Comparison of ENCODE assay signal across 1 cellular context in the genomic region with DNA sequence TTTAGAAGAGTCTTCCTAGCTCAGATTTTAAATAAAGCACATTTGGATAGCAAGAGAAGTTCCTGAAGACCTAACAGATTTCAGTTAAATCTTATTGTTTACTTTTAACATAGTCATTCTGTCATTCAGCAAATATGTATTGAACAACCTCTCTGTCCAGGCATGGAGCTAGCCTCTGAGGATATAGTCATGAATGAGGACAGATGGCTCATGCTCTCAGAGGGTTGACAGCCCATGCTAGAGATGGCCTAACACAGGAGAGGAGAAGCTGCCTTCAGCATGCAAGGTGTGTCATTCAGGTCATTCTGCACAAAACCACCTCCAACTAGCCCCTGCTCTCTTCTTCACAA.
TF ChIP-seq lines count a peak whose summit lies in the region.

No MANE protein-coding gene starts in this region.

TF ChIP-seq in SK-N-SH treated with all-trans-retinoic acid at 6 μM for 48 hours, 23 proteins besides CTCF, POLR2A, EP300 and RAD21 (continued from another document):
- TF ChIP-seq, protein P1, sequence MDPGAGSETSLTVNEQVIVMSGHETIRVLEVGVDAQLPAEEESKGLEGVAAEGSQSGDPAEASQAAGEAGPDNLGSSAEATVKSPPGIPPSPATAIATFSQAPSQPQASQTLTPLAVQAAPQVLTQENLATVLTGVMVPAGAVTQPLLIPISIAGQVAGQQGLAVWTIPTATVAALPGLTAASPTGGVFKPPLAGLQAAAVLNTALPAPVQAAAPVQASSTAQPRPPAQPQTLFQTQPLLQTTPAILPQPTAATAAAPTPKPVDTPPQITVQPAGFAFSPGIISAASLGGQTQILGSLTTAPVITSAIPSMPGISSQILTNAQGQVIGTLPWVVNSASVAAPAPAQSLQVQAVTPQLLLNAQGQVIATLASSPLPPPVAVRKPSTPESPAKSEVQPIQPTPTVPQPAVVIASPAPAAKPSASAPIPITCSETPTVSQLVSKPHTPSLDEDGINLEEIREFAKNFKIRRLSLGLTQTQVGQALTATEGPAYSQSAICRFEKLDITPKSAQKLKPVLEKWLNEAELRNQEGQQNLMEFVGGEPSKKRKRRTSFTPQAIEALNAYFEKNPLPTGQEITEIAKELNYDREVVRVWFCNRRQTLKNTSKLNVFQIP (CRISPR knock-in tag; IDR thresholded peaks at IDR 0.05; ENCODE audit: borderline replicate concordance, low read depth) = no peak
- TF ChIP-seq, protein P2, sequence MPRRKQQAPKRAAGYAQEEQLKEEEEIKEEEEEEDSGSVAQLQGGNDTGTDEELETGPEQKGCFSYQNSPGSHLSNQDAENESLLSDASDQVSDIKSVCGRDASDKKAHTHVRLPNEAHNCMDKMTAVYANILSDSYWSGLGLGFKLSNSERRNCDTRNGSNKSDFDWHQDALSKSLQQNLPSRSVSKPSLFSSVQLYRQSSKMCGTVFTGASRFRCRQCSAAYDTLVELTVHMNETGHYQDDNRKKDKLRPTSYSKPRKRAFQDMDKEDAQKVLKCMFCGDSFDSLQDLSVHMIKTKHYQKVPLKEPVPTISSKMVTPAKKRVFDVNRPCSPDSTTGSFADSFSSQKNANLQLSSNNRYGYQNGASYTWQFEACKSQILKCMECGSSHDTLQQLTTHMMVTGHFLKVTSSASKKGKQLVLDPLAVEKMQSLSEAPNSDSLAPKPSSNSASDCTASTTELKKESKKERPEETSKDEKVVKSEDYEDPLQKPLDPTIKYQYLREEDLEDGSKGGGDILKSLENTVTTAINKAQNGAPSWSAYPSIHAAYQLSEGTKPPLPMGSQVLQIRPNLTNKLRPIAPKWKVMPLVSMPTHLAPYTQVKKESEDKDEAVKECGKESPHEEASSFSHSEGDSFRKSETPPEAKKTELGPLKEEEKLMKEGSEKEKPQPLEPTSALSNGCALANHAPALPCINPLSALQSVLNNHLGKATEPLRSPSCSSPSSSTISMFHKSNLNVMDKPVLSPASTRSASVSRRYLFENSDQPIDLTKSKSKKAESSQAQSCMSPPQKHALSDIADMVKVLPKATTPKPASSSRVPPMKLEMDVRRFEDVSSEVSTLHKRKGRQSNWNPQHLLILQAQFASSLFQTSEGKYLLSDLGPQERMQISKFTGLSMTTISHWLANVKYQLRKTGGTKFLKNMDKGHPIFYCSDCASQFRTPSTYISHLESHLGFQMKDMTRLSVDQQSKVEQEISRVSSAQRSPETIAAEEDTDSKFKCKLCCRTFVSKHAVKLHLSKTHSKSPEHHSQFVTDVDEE (CRISPR knock-in tag; IDR thresholded peaks at IDR 0.05) = no peak
- no peak for TF ChIP-seq RARB (CRISPR knock-in tag; IDR thresholded peaks at IDR 0.05)
- no peak for TF ChIP-seq PPARA (CRISPR knock-in tag; IDR thresholded peaks at IDR 0.05; ENCODE audit: borderline replicate concordance)
- TF ChIP-seq ESRRG (CRISPR knock-in tag; IDR thresholded peaks at IDR 0.05) = no peak
- TF ChIP-seq CSDC2 (CRISPR knock-in tag; IDR thresholded peaks at IDR 0.05) = no peak
